8 cellular contexts compared by ENCODE assay signal in the genomic region with DNA sequence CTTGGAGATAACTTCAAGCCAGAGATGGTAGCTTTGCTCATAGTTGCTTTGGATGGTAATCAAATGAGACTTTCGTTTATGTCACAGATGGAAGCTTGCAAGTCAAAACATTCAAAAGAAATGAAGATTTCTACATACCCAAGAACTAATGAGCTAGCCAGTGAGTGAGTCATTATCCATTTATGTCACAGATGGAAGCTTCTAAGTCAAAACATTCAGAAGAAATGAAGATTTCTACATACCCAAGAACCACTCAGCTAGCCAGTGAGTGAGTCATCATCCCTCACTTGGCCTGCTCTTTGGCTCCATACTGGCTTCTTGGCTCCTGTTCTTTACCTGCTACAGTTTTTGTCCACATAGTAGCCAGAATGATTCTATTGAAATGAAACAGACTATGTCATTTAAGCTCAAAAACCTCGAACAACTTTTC.
A peak's percentile ranks its signal among the peaks of the same experiment; 100 is the strongest.
DNase-seq lines count a peak whose midpoint lies in the region; ATAC-seq and TF ChIP-seq lines count a peak whose summit lies in the region.

No MANE protein-coding gene starts in this region.

- H3K9me3 Mint-ChIP-seq in activated CD8-positive, alpha-beta T cell treated with anti-CD3 and anti-CD28 coated beads for 36 hours = peaks cover 11% of the 10 kb centered on the region
- H3K9me3 Mint-ChIP-seq in activated CD8-positive, alpha-beta T cell treated with anti-CD3 and anti-CD28 coated beads, Interleukin-2, amount 10 ng/mL, durations not matched to agents 7 days and 5 days (ENCODE audit: insufficient read depth) = peaks cover 5% of the 10 kb centered on the region

- H3K27ac Mint-ChIP-seq in activated CD8-positive, alpha-beta T cell treated with anti-CD3 and anti-CD28 coated beads for 36 hours = peak overlapping the region; percentile 93
- H3K27ac Mint-ChIP-seq in activated CD8-positive, alpha-beta T cell treated with anti-CD3 and anti-CD28 coated beads, Interleukin-2, amount 10 ng/mL, durations not matched to agents 7 days and 5 days = no peak overlapping the region

- POLR2A ChIA-PET in activated CD8-positive, alpha-beta T cell treated with anti-CD3 and anti-CD28 coated beads for 36 hours (lab: Charles Lee) = no interaction called here
- POLR2A ChIA-PET in activated CD8-positive, alpha-beta T cell treated with anti-CD3 and anti-CD28 coated beads, Interleukin-2, amount 10 ng/mL, durations not matched to agents 7 days and 5 days (lab: Charles Lee) = no interaction called here

- CTCF ChIA-PET in activated CD8-positive, alpha-beta T cell treated with anti-CD3 and anti-CD28 coated beads for 36 hours (lab: Charles Lee) = interaction anchor here (0.8 to 1.6 kb wide), 4 partner anchors 8 to 181 kb away, joined by 3 to 5 read pairs (median 3); no protein-coding TSS in a partner anchor
- CTCF ChIA-PET in activated CD8-positive, alpha-beta T cell treated with anti-CD3 and anti-CD28 coated beads, Interleukin-2, amount 10 ng/mL, durations not matched to agents 7 days and 5 days (lab: Charles Lee) = no interaction called here

- H3K36me3 Mint-ChIP-seq in activated CD8-positive, alpha-beta T cell treated with anti-CD3 and anti-CD28 coated beads for 36 hours (ENCODE audit: low read depth) = peaks cover 7% of the 10 kb centered on the region
- H3K36me3 Mint-ChIP-seq in activated CD8-positive, alpha-beta T cell treated with anti-CD3 and anti-CD28 coated beads, Interleukin-2, amount 10 ng/mL, durations not matched to agents 7 days and 5 days (ENCODE audit: low read depth) = no peaks in the 10 kb centered on the region

- intact Hi-C loops in activated CD8-positive, alpha-beta T cell treated with anti-CD3 and anti-CD28 coated beads for 36 hours (cut with micrococcal nuclease) = loop anchor here (10.0 kb wide), 1 partner anchor 254 kb away; no protein-coding TSS in a partner anchor
- intact Hi-C loops in Right ventricle myocardium superior (cut with DNase I) = no loop called here

- H3K4me1 Mint-ChIP-seq in activated CD8-positive, alpha-beta T cell treated with anti-CD3 and anti-CD28 coated beads for 36 hours (ENCODE audit: low read depth) = peaks cover 50% of the 10 kb centered on the region
- H3K4me1 Mint-ChIP-seq in activated CD8-positive, alpha-beta T cell treated with anti-CD3 and anti-CD28 coated beads, Interleukin-2, amount 10 ng/mL, durations not matched to agents 7 days and 5 days (ENCODE audit: low read depth) = peaks cover 12% of the 10 kb centered on the region

- H3K4me3 Mint-ChIP-seq in activated CD8-positive, alpha-beta T cell treated with anti-CD3 and anti-CD28 coated beads for 36 hours = no peak overlapping the region
- H3K4me3 Mint-ChIP-seq in activated CD8-positive, alpha-beta T cell treated with anti-CD3 and anti-CD28 coated beads, Interleukin-2, amount 10 ng/mL, durations not matched to agents 7 days and 5 days = no peak overlapping the region

- TF ChIP-seq CTCF in activated CD8-positive, alpha-beta T cell treated with anti-CD3 and anti-CD28 coated beads for 36 hours (IDR thresholded peaks at IDR 0.05) = no peak

- peak; percentile 64 for DNase-seq in activated CD8-positive, alpha-beta T cell treated with anti-CD3 and anti-CD28 coated beads for 36 hours
- no peak for DNase-seq in activated CD8-positive, alpha-beta T cell treated with anti-CD3 and anti-CD28 coated beads, Interleukin-2, amount 10 ng/mL, durations not matched to agents 7 days and 5 days
- DNase-seq in Right ventricle myocardium superior = peak; percentile 44
- DNase-seq in stimulated activated naive CD8-positive, alpha-beta T cell treated with anti-CD3 and anti-CD28 coated beads, Interleukin-15, Interleukin-2, amounts not matched to agents 100 U/mL and 50 U/mL, for 24 hours = peak; percentile 33
- DNase-seq in DMS153 (lab: John Stamatoyannopoulos, UW) = no peak
- DNase-seq in Kasumi-1 (lab: John Stamatoyannopoulos, UW) = no peak

- no peaks in the 10 kb centered on the region for H3K27me3 Mint-ChIP-seq in activated CD8-positive, alpha-beta T cell treated with anti-CD3 and anti-CD28 coated beads for 36 hours
- no peaks in the 10 kb centered on the region for H3K27me3 Mint-ChIP-seq in activated CD8-positive, alpha-beta T cell treated with anti-CD3 and anti-CD28 coated beads, Interleukin-2, amount 10 ng/mL, durations not matched to agents 7 days and 5 days (ENCODE audit: low read depth)

- peak; percentile 79 for ATAC-seq in activated CD8-positive, alpha-beta T cell treated with anti-CD3 and anti-CD28 coated beads for 36 hours
- no peak for ATAC-seq in activated CD8-positive, alpha-beta T cell treated with anti-CD3 and anti-CD28 coated beads, Interleukin-2, amount 10 ng/mL, durations not matched to agents 7 days and 5 days
- ATAC-seq in SK-N-SH treated with all-trans-retinoic acid at 6 μM for 48 hours (peak; percentile 93), Right ventricle myocardium superior (ENCODE audit: poor library complexity) (peak; percentile 92), HG03108 (IDR thresholded peaks at IDR 0.05; ENCODE audit: unreplicated experiment) (no peak)
- ATAC-seq in stimulated activated naive CD8-positive, alpha-beta T cell treated with anti-CD3 and anti-CD28 coated beads, Interleukin-15, Interleukin-2, amounts not matched to agents 100 U/mL and 50 U/mL, for 24 hours = peak; percentile 84

TF ChIP-seq in SK-N-SH treated with all-trans-retinoic acid at 6 μM for 48 hours, 23 proteins besides CTCF, POLR2A, EP300 and RAD21 (continues in another document):
- peak; percentile 82; the same call in 1 of the 2 replicates for TF ChIP-seq RARB (CRISPR knock-in tag; IDR thresholded peaks at IDR 0.05)
- TF ChIP-seq ZFP30 (CRISPR knock-in tag; IDR thresholded peaks at IDR 0.05) = 0 out of 2 replicates have a peak, but pooled peaks have one; percentile 25
- TF ChIP-seq ZNF8 (CRISPR knock-in tag; IDR thresholded peaks at IDR 0.05) = no peak
- TF ChIP-seq, protein P1, sequence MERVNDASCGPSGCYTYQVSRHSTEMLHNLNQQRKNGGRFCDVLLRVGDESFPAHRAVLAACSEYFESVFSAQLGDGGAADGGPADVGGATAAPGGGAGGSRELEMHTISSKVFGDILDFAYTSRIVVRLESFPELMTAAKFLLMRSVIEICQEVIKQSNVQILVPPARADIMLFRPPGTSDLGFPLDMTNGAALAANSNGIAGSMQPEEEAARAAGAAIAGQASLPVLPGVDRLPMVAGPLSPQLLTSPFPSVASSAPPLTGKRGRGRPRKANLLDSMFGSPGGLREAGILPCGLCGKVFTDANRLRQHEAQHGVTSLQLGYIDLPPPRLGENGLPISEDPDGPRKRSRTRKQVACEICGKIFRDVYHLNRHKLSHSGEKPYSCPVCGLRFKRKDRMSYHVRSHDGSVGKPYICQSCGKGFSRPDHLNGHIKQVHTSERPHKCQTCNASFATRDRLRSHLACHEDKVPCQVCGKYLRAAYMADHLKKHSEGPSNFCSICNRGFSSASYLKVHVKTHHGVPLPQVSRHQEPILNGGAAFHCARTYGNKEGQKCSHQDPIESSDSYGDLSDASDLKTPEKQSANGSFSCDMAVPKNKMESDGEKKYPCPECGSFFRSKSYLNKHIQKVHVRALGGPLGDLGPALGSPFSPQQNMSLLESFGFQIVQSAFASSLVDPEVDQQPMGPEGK (CRISPR knock-in tag; IDR thresholded peaks at IDR 0.05; ENCODE audit: borderline replicate concordance) = peak; percentile 92
- TF ChIP-seq ESRRG (CRISPR knock-in tag; IDR thresholded peaks at IDR 0.05) = no peak; the same call in 1 of the 2 replicates
- no peak for TF ChIP-seq ZNF70 (CRISPR knock-in tag; IDR thresholded peaks at IDR 0.05)
- peak; percentile 97 for TF ChIP-seq ISL1 (CRISPR knock-in tag; IDR thresholded peaks at IDR 0.05)
- TF ChIP-seq SNAI2 (CRISPR knock-in tag; IDR thresholded peaks at IDR 0.05) = no peak
- 0 out of 2 replicates have a peak, but pooled peaks have one; percentile 29 for TF ChIP-seq ZFP3 (CRISPR knock-in tag; IDR thresholded peaks at IDR 0.05)
- TF ChIP-seq OSR1 (CRISPR knock-in tag; IDR thresholded peaks at IDR 0.05) = no peak
- TF ChIP-seq, protein P2, sequence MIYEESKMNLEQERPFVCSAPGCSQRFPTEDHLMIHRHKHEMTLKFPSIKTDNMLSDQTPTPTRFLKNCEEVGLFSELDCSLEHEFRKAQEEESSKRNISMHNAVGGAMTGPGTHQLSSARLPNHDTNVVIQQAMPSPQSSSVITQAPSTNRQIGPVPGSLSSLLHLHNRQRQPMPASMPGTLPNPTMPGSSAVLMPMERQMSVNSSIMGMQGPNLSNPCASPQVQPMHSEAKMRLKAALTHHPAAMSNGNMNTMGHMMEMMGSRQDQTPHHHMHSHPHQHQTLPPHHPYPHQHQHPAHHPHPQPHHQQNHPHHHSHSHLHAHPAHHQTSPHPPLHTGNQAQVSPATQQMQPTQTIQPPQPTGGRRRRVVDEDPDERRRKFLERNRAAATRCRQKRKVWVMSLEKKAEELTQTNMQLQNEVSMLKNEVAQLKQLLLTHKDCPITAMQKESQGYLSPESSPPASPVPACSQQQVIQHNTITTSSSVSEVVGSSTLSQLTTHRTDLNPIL (CRISPR knock-in tag; IDR thresholded peaks at IDR 0.05; ENCODE audit: low read depth) = peak; percentile 88
- TF ChIP-seq, protein P3, sequence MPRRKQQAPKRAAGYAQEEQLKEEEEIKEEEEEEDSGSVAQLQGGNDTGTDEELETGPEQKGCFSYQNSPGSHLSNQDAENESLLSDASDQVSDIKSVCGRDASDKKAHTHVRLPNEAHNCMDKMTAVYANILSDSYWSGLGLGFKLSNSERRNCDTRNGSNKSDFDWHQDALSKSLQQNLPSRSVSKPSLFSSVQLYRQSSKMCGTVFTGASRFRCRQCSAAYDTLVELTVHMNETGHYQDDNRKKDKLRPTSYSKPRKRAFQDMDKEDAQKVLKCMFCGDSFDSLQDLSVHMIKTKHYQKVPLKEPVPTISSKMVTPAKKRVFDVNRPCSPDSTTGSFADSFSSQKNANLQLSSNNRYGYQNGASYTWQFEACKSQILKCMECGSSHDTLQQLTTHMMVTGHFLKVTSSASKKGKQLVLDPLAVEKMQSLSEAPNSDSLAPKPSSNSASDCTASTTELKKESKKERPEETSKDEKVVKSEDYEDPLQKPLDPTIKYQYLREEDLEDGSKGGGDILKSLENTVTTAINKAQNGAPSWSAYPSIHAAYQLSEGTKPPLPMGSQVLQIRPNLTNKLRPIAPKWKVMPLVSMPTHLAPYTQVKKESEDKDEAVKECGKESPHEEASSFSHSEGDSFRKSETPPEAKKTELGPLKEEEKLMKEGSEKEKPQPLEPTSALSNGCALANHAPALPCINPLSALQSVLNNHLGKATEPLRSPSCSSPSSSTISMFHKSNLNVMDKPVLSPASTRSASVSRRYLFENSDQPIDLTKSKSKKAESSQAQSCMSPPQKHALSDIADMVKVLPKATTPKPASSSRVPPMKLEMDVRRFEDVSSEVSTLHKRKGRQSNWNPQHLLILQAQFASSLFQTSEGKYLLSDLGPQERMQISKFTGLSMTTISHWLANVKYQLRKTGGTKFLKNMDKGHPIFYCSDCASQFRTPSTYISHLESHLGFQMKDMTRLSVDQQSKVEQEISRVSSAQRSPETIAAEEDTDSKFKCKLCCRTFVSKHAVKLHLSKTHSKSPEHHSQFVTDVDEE (CRISPR knock-in tag; IDR thresholded peaks at IDR 0.05) = no peak
- TF ChIP-seq ZC3H10 (CRISPR knock-in tag; IDR thresholded peaks at IDR 0.05) = peak; percentile 99
- peak; percentile 99 for TF ChIP-seq TOX (CRISPR knock-in tag; IDR thresholded peaks at IDR 0.05; ENCODE audit: borderline replicate concordance)
- peak; percentile 94 for TF ChIP-seq CSDC2 (CRISPR knock-in tag; IDR thresholded peaks at IDR 0.05)

Comparison
In these comparisons a context has a peak if more than half of its experiments do, and no peak if none do; other contexts are left out.
1. ATAC-seq: peak in activated CD8-positive, alpha-beta T cell treated with anti-CD3 and anti-CD28 coated beads for 36 hours (single experiment), SK-N-SH treated with all-trans-retinoic acid at 6 μM for 48 hours (single experiment), Right ventricle myocardium superior (single experiment) and stimulated activated naive CD8-positive, alpha-beta T cell treated with anti-CD3 and anti-CD28 coated beads, Interleukin-15, Interleukin-2, amounts not matched to agents 100 U/mL and 50 U/mL, for 24 hours (single experiment); none in activated CD8-positive, alpha-beta T cell treated with anti-CD3 and anti-CD28 coated beads, Interleukin-2, amount 10 ng/mL, durations not matched to agents 7 days and 5 days (single experiment) and HG03108 (single experiment).
2. DNase-seq: peak in activated CD8-positive, alpha-beta T cell treated with anti-CD3 and anti-CD28 coated beads for 36 hours (single experiment), Right ventricle myocardium superior (single experiment) and stimulated activated naive CD8-positive, alpha-beta T cell treated with anti-CD3 and anti-CD28 coated beads, Interleukin-15, Interleukin-2, amounts not matched to agents 100 U/mL and 50 U/mL, for 24 hours (single experiment); none in activated CD8-positive, alpha-beta T cell treated with anti-CD3 and anti-CD28 coated beads, Interleukin-2, amount 10 ng/mL, durations not matched to agents 7 days and 5 days (single experiment), DMS153 (single experiment) and Kasumi-1 (0 of 2).